14 cellular contexts compared by ENCODE assay signal in genomic region chr15:39455502-39455991, GRCh38.
DNase-seq lines count a peak whose midpoint lies in the region; ATAC-seq and TF ChIP-seq lines count a peak whose summit lies in the region.
"Had no signal": no experiment of that assay in that cellular context is flagged by ENCODE, and none has a peak within 500 bp of the region (broad histone marks: within the 10 kb centered on the region; RNA-seq: fewer than 3 reads in every experiment).

No MANE protein-coding gene starts in this region.

- H3K4me1 ChIP-seq in smooth muscle cell (ENCODE audit: low read depth) = no peaks in the 10 kb centered on the region
- H3K4me1 ChIP-seq: BLaER1 had no signal

- no peaks in the 10 kb centered on the region for H3K79me2 ChIP-seq in smooth muscle cell (ENCODE audit: low read depth)

- H3K4me3 ChIP-seq in smooth muscle cell = no peak overlapping the region
- H3K4me3 ChIP-seq: BLaER1 had no signal

- H3K4me2 ChIP-seq in smooth muscle cell = no peak overlapping the region
- H3K4me2 ChIP-seq: BLaER1 had no signal

- H2AFZ ChIP-seq in smooth muscle cell (ENCODE audit: low read depth) = peak overlapping the region; percentile 36

- peak overlapping the region; percentile 7 for H3K9ac ChIP-seq in smooth muscle cell (ENCODE audit: low read depth)
- H3K9ac ChIP-seq: BLaER1 had no signal

- H3F3A ChIP-seq in smooth muscle cell (ENCODE audit: low read depth) = peaks cover 4% of the 10 kb centered on the region

- no peaks in the 10 kb centered on the region for H4K20me1 ChIP-seq in smooth muscle cell (ENCODE audit: low read depth)
- H4K20me1 ChIP-seq: BLaER1 had no signal

- no peak for TF ChIP-seq CTCF in smooth muscle cell (IDR thresholded peaks at IDR 0.05; ENCODE audit: borderline replicate concordance, insufficient read depth, poor library complexity, severe bottlenecking)

- 53% methylated on average over 5 of the region's 5 CpGs for WGBS in smooth muscle cell (ENCODE audit: low lambda C conversion rate)

- no peaks in the 10 kb centered on the region for H3K27me3 ChIP-seq in smooth muscle cell (ENCODE audit: low read depth)
- H3K27me3 ChIP-seq: BLaER1 had no signal

- H3K36me3 ChIP-seq in smooth muscle cell (ENCODE audit: low read depth) = no peaks in the 10 kb centered on the region
- H3K36me3 ChIP-seq: BLaER1 had no signal

- no peak overlapping the region for H3K27ac ChIP-seq in epithelial cell of prostate
- peak overlapping the region; percentile 51 for H3K27ac ChIP-seq in smooth muscle cell (ENCODE audit: low read depth)
- H3K27ac ChIP-seq: BLaER1 had no signal

- DNase-seq in activated T-cell treated with anti-CD3 and anti-CD28 coated beads for 48 hours (ENCODE audit: low read depth) = peak; percentile 4
- no peak for DNase-seq in activated T-cell treated with anti-CD3 and anti-CD28 coated beads, Interleukin-2, amount 50 U/mL, for 1 hour
- peak; percentile 62 for DNase-seq in OCI-M1 (lab: John Stamatoyannopoulos, UW)
- peak; percentile 5 for DNase-seq in epithelial cell of prostate (ENCODE audit: low read depth, low spot score)
- DNase-seq in smooth muscle cell (lab: John Stamatoyannopoulos, UW; ENCODE audit: unreplicated experiment) = no peak
- no peak for DNase-seq in effector CD8-positive, alpha-beta T cell (lab: John Stamatoyannopoulos, UW)
- DNase-seq in islet precursor cell = no peak
- DNase-seq: activated T-cell treated with anti-CD3 and anti-CD28 coated beads, Interleukin-2, amount 50 U/mL, for 4 hours; central memory CD4-positive, alpha-beta T cell; Karpas-422; NCI-H82 had no signal

- no peaks in the 10 kb centered on the region for H3K9me3 ChIP-seq in smooth muscle cell (replicated peaks; ENCODE audit: low read depth)

- no peak for ATAC-seq in HG02885 (IDR thresholded peaks at IDR 0.05; ENCODE audit: poor library complexity, unreplicated experiment)
- ATAC-seq: stimulated activated effector memory CD8-positive, alpha-beta T cell treated with anti-CD3 and anti-CD28 coated beads, Interleukin-12 subunit alpha, Interleukin-12 subunit beta, amount 100 ng/mL, for 72 hours had no signal

Comparison
In these comparisons a context has a peak if more than half of its experiments do, and no peak if none do; other contexts are left out.
1. DNase-seq: peak in activated T-cell treated with anti-CD3 and anti-CD28 coated beads for 48 hours (single experiment), OCI-M1 (single experiment) and epithelial cell of prostate (single experiment); none in activated T-cell treated with anti-CD3 and anti-CD28 coated beads, Interleukin-2, amount 50 U/mL, for 1 hour (single experiment), smooth muscle cell (single experiment), effector CD8-positive, alpha-beta T cell (single experiment) and islet precursor cell (single experiment).